In genomic region chr20:51513545-51513944, GRCh38 we compare ENCODE assay signal across 24 cellular contexts. TPM values are rescaled to one million over a fixed set of nuclear protein-coding genes. Genes with fewer than 3 reads are reported as not detected.
A peak's percentile ranks its signal among the peaks of the same experiment; 100 is the strongest.
DNase-seq lines count a peak whose midpoint lies in the region; ATAC-seq and TF ChIP-seq lines count a peak whose summit lies in the region.
"Had no signal": no experiment of that assay in that cellular context is flagged by ENCODE, and none has a peak within 500 bp of the region (broad histone marks: within the 10 kb centered on the region; RNA-seq: fewer than 3 reads in every experiment).

No MANE protein-coding gene starts in this region.

- peak overlapping the region; percentile 28 for H3K27ac Mint-ChIP-seq in activated naive CD4-positive, alpha-beta T cell treated with anti-CD3 and anti-CD28 coated beads for 36 hours
- peak overlapping the region; percentile 84 for H3K27ac Mint-ChIP-seq in activated naive CD8-positive, alpha-beta T cell treated with anti-CD3 and anti-CD28 coated beads, Interleukin-2, amount 50 U/mL, for 24 hours
- H3K27ac Mint-ChIP-seq: activated B cell treated with CpG ODN at 0.5 μM for 24 hours had no signal

- CTCF ChIA-PET in activated naive CD4-positive, alpha-beta T cell treated with anti-CD3 and anti-CD28 coated beads for 36 hours (lab: Charles Lee), result interaction anchor here (0.6 to 2.1 kb wide), 8 partner anchors 10 to 102 kb away, joined by 3 to 7 read pairs (median 4); partner anchors contain the start of gene NFATC2
- CTCF ChIA-PET in Panc1 (lab: Charles Lee), result interaction anchor here (0.5 kb wide), 1 partner anchor 49 kb away, joined by 3 read pairs; no protein-coding TSS in a partner anchor

- H3K4me3 ChIP-seq in Panc1 (ENCODE audit: low read depth in 2 of 2, low read length in 2 of 2), result no peak overlapping the region
- H3K4me3 ChIP-seq: ovary, upper lobe of left lung had no signal

- TF ChIP-seq CTCF in Panc1 (IDR thresholded peaks at IDR 0.05), result no peak

- H3K36me3 Mint-ChIP-seq in activated naive CD4-positive, alpha-beta T cell treated with anti-CD3 and anti-CD28 coated beads for 36 hours (ENCODE audit: low read depth), result peaks cover 68% of the 10 kb centered on the region
- H3K36me3 Mint-ChIP-seq in activated naive CD8-positive, alpha-beta T cell treated with anti-CD3 and anti-CD28 coated beads, Interleukin-2, amount 50 U/mL, for 24 hours (ENCODE audit: low read depth), result peaks cover 80% of the 10 kb centered on the region

- no peaks in the 10 kb centered on the region for H3K36me3 ChIP-seq in Panc1 (ENCODE audit: control insufficient read depth, insufficient read depth, low read length)
- H3K36me3 ChIP-seq: ovary, upper lobe of left lung had no signal

- no peaks in the 10 kb centered on the region for H3K9me3 ChIP-seq in Panc1 (ENCODE audit: control insufficient read depth, insufficient read depth, low read depth, low read length)
- H3K9me3 ChIP-seq: ovary, SK-N-SH, upper lobe of left lung had no signal

- peaks cover 79% of the 10 kb centered on the region for H3K4me1 Mint-ChIP-seq in activated naive CD4-positive, alpha-beta T cell treated with anti-CD3 and anti-CD28 coated beads for 36 hours (ENCODE audit: low read depth)
- peaks cover 61% of the 10 kb centered on the region for H3K4me1 Mint-ChIP-seq in activated naive CD8-positive, alpha-beta T cell treated with anti-CD3 and anti-CD28 coated beads, Interleukin-2, amount 50 U/mL, for 24 hours

- H3K27me3 ChIP-seq in Panc1 (ENCODE audit: control insufficient read depth, insufficient read depth, low read length), result no peaks in the 10 kb centered on the region
- H3K27me3 ChIP-seq: ovary, upper lobe of left lung had no signal

- peak; percentile 41 for DNase-seq in activated naive CD4-positive, alpha-beta T cell treated with anti-CD3 and anti-CD28 coated beads for 36 hours
- no peak for DNase-seq in activated naive CD4-positive, alpha-beta T cell treated with Interleukin-2 at 50 U/mL for 16 hours
- DNase-seq in Panc1 (ENCODE audit: low read depth, low spot score) (no peak), sciatic nerve (ENCODE audit: low spot score) (peak; percentile 18), NCI-H2029 treated with DMSO at 0.1 percent for 48 hours (lab: John Stamatoyannopoulos, UW) (no peak), middle frontal gyrus (ENCODE audit: extremely low spot score, low spot score) (no peak)
- no peak for DNase-seq in activated naive CD8-positive, alpha-beta T cell treated with anti-CD3 and anti-CD28 coated beads, Interleukin-2, amount 50 U/mL, for 24 hours
- DNase-seq: activated B cell treated with CpG ODN at 0.5 μM for 24 hours; aorta; C1 segment of cervical spinal cord; central memory CD4-positive, alpha-beta T cell; left colon; mesenchymal stem cell; naive B cell; NCI-H1436; NCI-H2171; NCI-H524 treated with DMSO at 0.1 percent for 48 hours; ovary; right cardiac atrium; RPMI8226; SK-N-SH; T1000; upper lobe of left lung had no signal

- H3K4me3 Mint-ChIP-seq in activated naive CD4-positive, alpha-beta T cell treated with anti-CD3 and anti-CD28 coated beads for 36 hours, result no peak overlapping the region
- H3K4me3 Mint-ChIP-seq in activated naive CD8-positive, alpha-beta T cell treated with anti-CD3 and anti-CD28 coated beads, Interleukin-2, amount 50 U/mL, for 24 hours, result no peak overlapping the region
- H3K4me3 Mint-ChIP-seq: activated B cell treated with CpG ODN at 0.5 μM for 24 hours had no signal

- no peaks in the 10 kb centered on the region for H3K9me3 Mint-ChIP-seq in activated naive CD4-positive, alpha-beta T cell treated with anti-CD3 and anti-CD28 coated beads for 36 hours
- H3K9me3 Mint-ChIP-seq in activated naive CD8-positive, alpha-beta T cell treated with anti-CD3 and anti-CD28 coated beads, Interleukin-2, amount 50 U/mL, for 24 hours, result no peaks in the 10 kb centered on the region
- H3K9me3 Mint-ChIP-seq: activated B cell treated with CpG ODN at 0.5 μM for 24 hours, naive B cell had no signal

- no peaks in the 10 kb centered on the region for H3K27me3 Mint-ChIP-seq in activated naive CD4-positive, alpha-beta T cell treated with anti-CD3 and anti-CD28 coated beads for 36 hours (ENCODE audit: low read depth)
- no peaks in the 10 kb centered on the region for H3K27me3 Mint-ChIP-seq in activated naive CD8-positive, alpha-beta T cell treated with anti-CD3 and anti-CD28 coated beads, Interleukin-2, amount 50 U/mL, for 24 hours
- H3K27me3 Mint-ChIP-seq: activated B cell treated with CpG ODN at 0.5 μM for 24 hours, naive B cell had no signal

- ATAC-seq in Panc1 (0 out of 2 replicates have a peak, but pooled peaks have one; percentile 53), sciatic nerve (no peak), GM21528 (IDR thresholded peaks at IDR 0.05; ENCODE audit: low FRiP score, unreplicated experiment) (no peak)
- no peak for ATAC-seq in activated naive CD8-positive, alpha-beta T cell treated with anti-CD3 and anti-CD28 coated beads, Interleukin-2, amount 50 U/mL, for 24 hours
- ATAC-seq: left colon had no signal

- POLR2A ChIA-PET in Panc1 (lab: Charles Lee), result no interaction called here

- in situ Hi-C loops in Panc1 (cut with HindIII; ENCODE audit: low pct_unique_long_range_greater_than_20kb, low sequenced_read_pairs), result no loop called here

- intact Hi-C loops in activated naive CD4-positive, alpha-beta T cell treated with anti-CD3 and anti-CD28 coated beads for 36 hours (cut with micrococcal nuclease), result loop anchor here (5.0 kb wide), 1 partner anchor 41 kb away; no protein-coding TSS in a partner anchor
- intact Hi-C loops in Panc1 (cut with micrococcal nuclease; ENCODE audit: unreplicated experiment), result no loop called here
- intact Hi-C loops in sciatic nerve (cut with DNase I), result no loop called here

- no TSS peak for BruUV-seq in Panc1 (replicated peaks; lab: Mats Ljungman, UMichigan)

- H3K27ac ChIP-seq in Panc1 (ENCODE audit: low read length), result no peak overlapping the region
- H3K27ac ChIP-seq: ovary, upper lobe of left lung had no signal

- H3K4me1 ChIP-seq in Panc1 (ENCODE audit: control insufficient read depth, insufficient read depth, low read length), result peaks cover 9% of the 10 kb centered on the region; the same call in 1 of the 2 replicates

RNA-seq across cellular contexts. Expression of gene NFATC2, which starts 29.0 kb away (rescaled TPM):
- total RNA-seq in activated naive CD4-positive, alpha-beta T cell treated with anti-CD3 and anti-CD28 coated beads for 36 hours, result 10 to 100 TPM; 15.7 to 17.4 TPM
- 10.6 TPM for total RNA-seq in Panc1 (2021; ENCODE audit: unreplicated experiment)
- 11.6 TPM for polyA plus RNA-seq in Panc1 (2012; ENCODE audit: insufficient read length)
- 11.0 TPM for total RNA-seq in sciatic nerve

Comparison
In these comparisons a context has a peak if more than half of its experiments do, and no peak if none do; other contexts are left out.
1. DNase-seq: peak in activated naive CD4-positive, alpha-beta T cell treated with anti-CD3 and anti-CD28 coated beads for 36 hours (single experiment) and sciatic nerve (single experiment); none in activated naive CD4-positive, alpha-beta T cell treated with Interleukin-2 at 50 U/mL for 16 hours (single experiment), Panc1 (single experiment), activated naive CD8-positive, alpha-beta T cell treated with anti-CD3 and anti-CD28 coated beads, Interleukin-2, amount 50 U/mL, for 24 hours (single experiment), NCI-H2029 treated with DMSO at 0.1 percent for 48 hours (single experiment) and middle frontal gyrus (single experiment).